Comparison of ENCODE assay signal across 36 cellular contexts in genomic region chr5:103005276-103005675, GRCh38.
"Had no signal": no experiment of that assay in that cellular context is flagged by ENCODE, and none has a peak within 500 bp of the region (broad histone marks: within the 10 kb centered on the region; RNA-seq: fewer than 3 reads in every experiment).

No MANE protein-coding gene starts in this region.

- H3K4me1 ChIP-seq: ascending aorta had no signal

- H3K9me3 Mint-ChIP-seq: activated B cell treated with CpG ODN at 0.5 μM for 24 hours; activated CD4-positive, alpha-beta memory T cell treated with anti-CD3 and anti-CD28 coated beads for 36 hours; activated CD8-positive, alpha-beta T cell treated with anti-CD3 and anti-CD28 coated beads for 36 hours; activated naive CD4-positive, alpha-beta T cell treated with anti-CD3 and anti-CD28 coated beads, Interleukin-2, amount 10 ng/mL, durations not matched to agents 7 days and 5 days; activated naive CD4-positive, alpha-beta T cell treated with anti-CD3 and anti-CD28 coated beads, Interleukin-2, amount 50 U/mL, for 24 hours; activated naive CD8-positive, alpha-beta T cell treated with anti-CD3 and anti-CD28 coated beads, Interleukin-2, amount 10 ng/mL, durations not matched to agents 7 days and 5 days; activated naive CD8-positive, alpha-beta T cell treated with anti-CD3 and anti-CD28 coated beads, Interleukin-2, amount 50 U/mL, for 24 hours; activated T-cell treated with anti-CD3 and anti-CD28 coated beads, Interleukin-2, amount 50 U/mL, for 4 hours; activated T-cell treated with anti-CD3 and anti-CD28 coated beads, Interleukin-2, amount 50 U/mL, for 72 hours; activated T-helper 1 cell treated with anti-CD3 and anti-CD28 coated beads, Interleukin-12 subunit alpha, Interleukin-12 subunit beta, Interleukin-2, Interleukin-4 antibody, amounts not matched to agents 30 ng/mL and 10 ng/mL and 1 ng/mL, durations not matched to agents 14 hours and 24 hours and 36 hours; activated T-helper 17 cell treated with anti-CD3 and anti-CD28 coated beads, Interleukin-2, amount 50 U/mL, for 72 hours; central memory CD8-positive, alpha-beta T cell; T-helper 1 cell treated with Interleukin-12 subunit alpha and Interleukin-12 subunit beta and Interleukin-4 antibody, amounts not matched to agents 30 μg/mL and 1 μg/mL, for 36 hours; T-helper 2 cell treated with Interferon-gamma antibody and Interleukin-4, amounts not matched to agents 5 μg/mL and 100 μg/mL, for 36 hours had no signal

- H3K4me1 Mint-ChIP-seq: activated B cell treated with CpG ODN at 0.5 μM for 24 hours; activated naive CD4-positive, alpha-beta T cell treated with anti-CD3 and anti-CD28 coated beads, Interleukin-2, amount 50 U/mL, for 24 hours; activated naive CD8-positive, alpha-beta T cell treated with anti-CD3 and anti-CD28 coated beads, Interleukin-2, amount 10 ng/mL, durations not matched to agents 7 days and 5 days; activated naive CD8-positive, alpha-beta T cell treated with anti-CD3 and anti-CD28 coated beads, Interleukin-2, amount 50 U/mL, for 24 hours; activated T-helper 17 cell treated with anti-CD3 and anti-CD28 coated beads, Interleukin-2, amount 50 U/mL, for 72 hours; central memory CD8-positive, alpha-beta T cell had no signal

- H3K4me3 ChIP-seq: ascending aorta, cardiac muscle cell had no signal

- H3K9me3 ChIP-seq: ascending aorta had no signal

- H3K27me3 ChIP-seq: ascending aorta, cardiac muscle cell had no signal

- DNase-seq: activated B cell treated with CpG ODN at 0.5 μM for 24 hours; activated CD4-positive, alpha-beta memory T cell treated with anti-CD3 and anti-CD28 coated beads for 36 hours; activated CD4-positive, alpha-beta T cell treated with anti-CD3 and anti-CD28 coated beads for 4 hours; activated CD4-positive, alpha-beta T cell treated with anti-CD3 and anti-CD28 coated beads, Interleukin-2, amount 10 ng/mL, durations not matched to agents 24 days and 14 days; activated CD4-positive, alpha-beta T cell treated with anti-CD3 and anti-CD28 coated beads, Interleukin-2, amount 50 U/mL, for 1 hour; activated CD4-positive, alpha-beta T cell treated with anti-CD3 and anti-CD28 coated beads, Interleukin-2, amount 50 U/mL, for 4 hours; activated CD4-positive, CD25-positive, alpha-beta regulatory T cell treated with anti-CD3 and anti-CD28 coated beads, Interleukin-2, amount 50 U/mL, for 72 hours; activated CD8-positive, alpha-beta memory T cell treated with anti-CD3 and anti-CD28 coated beads, Interleukin-2, amount 50 U/mL, for 4 hours; activated CD8-positive, alpha-beta T cell treated with anti-CD3 and anti-CD28 coated beads for 36 hours; activated effector memory CD4-positive, alpha-beta T cell treated with anti-CD3 and anti-CD28 coated beads, Interleukin-2, amount 50 U/mL, for 16 hours; activated naive CD4-positive, alpha-beta T cell treated with anti-CD3 and anti-CD28 coated beads, Interleukin-2, amount 10 ng/mL, durations not matched to agents 7 days and 5 days; activated naive CD4-positive, alpha-beta T cell treated with Interleukin-2 at 50 U/mL for 16 hours; activated naive CD8-positive, alpha-beta T cell treated with anti-CD3 and anti-CD28 coated beads, Interleukin-2, amount 10 ng/mL, durations not matched to agents 7 days and 5 days; activated naive CD8-positive, alpha-beta T cell treated with anti-CD3 and anti-CD28 coated beads, Interleukin-2, amount 50 U/mL, for 24 hours; activated T-cell treated with anti-CD3 and anti-CD28 coated beads for 4 hours; activated T-cell treated with anti-CD3 and anti-CD28 coated beads, Interleukin-2, amount 50 U/mL, for 1 hour; activated T-cell treated with anti-CD3 and anti-CD28 coated beads, Interleukin-2, amount 50 U/mL, for 4 hours; activated T-cell treated with anti-CD3 and anti-CD28 coated beads, Interleukin-2, amount 50 U/mL, for 72 hours; amygdala; anterior cingulate cortex; caudate nucleus; cerebellar nuclear complex; T-helper 1 cell; T-helper 2 cell; T-helper 9 cell had no signal

- H3K27ac Mint-ChIP-seq: activated B cell treated with CpG ODN at 0.5 μM for 24 hours; activated CD4-positive, alpha-beta memory T cell treated with anti-CD3 and anti-CD28 coated beads for 36 hours; activated CD4-positive, alpha-beta T cell treated with anti-CD3 and anti-CD28 coated beads, Interleukin-2, amount 10 ng/mL, durations not matched to agents 24 days and 14 days; activated CD8-positive, alpha-beta T cell treated with anti-CD3 and anti-CD28 coated beads for 36 hours; activated naive CD4-positive, alpha-beta T cell treated with anti-CD3 and anti-CD28 coated beads, Interleukin-2, amount 10 ng/mL, durations not matched to agents 7 days and 5 days; activated naive CD8-positive, alpha-beta T cell; activated naive CD8-positive, alpha-beta T cell treated with anti-CD3 and anti-CD28 coated beads, Interleukin-2, amount 10 ng/mL, durations not matched to agents 7 days and 5 days; activated naive CD8-positive, alpha-beta T cell treated with anti-CD3 and anti-CD28 coated beads, Interleukin-2, amount 50 U/mL, for 24 hours; activated T-cell treated with anti-CD3 and anti-CD28 coated beads, Interleukin-2, amount 50 U/mL, for 72 hours; activated T-helper 1 cell treated with anti-CD3 and anti-CD28 coated beads, Interleukin-12 subunit alpha, Interleukin-12 subunit beta, Interleukin-2, Interleukin-4 antibody, amounts not matched to agents 30 ng/mL and 10 ng/mL and 1 ng/mL, durations not matched to agents 14 hours and 24 hours and 36 hours; activated T-helper 17 cell treated with anti-CD3 and anti-CD28 coated beads, Interleukin-2, amount 50 U/mL, for 72 hours; brain; T-helper 1 cell treated with Interleukin-12 subunit alpha and Interleukin-12 subunit beta and Interleukin-4 antibody, amounts not matched to agents 30 μg/mL and 1 μg/mL, for 36 hours; T-helper 2 cell treated with Interferon-gamma antibody and Interleukin-4, amounts not matched to agents 5 μg/mL and 100 μg/mL, for 36 hours had no signal

- H3K27me3 Mint-ChIP-seq: activated B cell treated with CpG ODN at 0.5 μM for 24 hours; activated CD4-positive, alpha-beta memory T cell treated with anti-CD3 and anti-CD28 coated beads for 36 hours; activated CD4-positive, alpha-beta T cell treated with anti-CD3 and anti-CD28 coated beads, Interleukin-2, amount 10 ng/mL, durations not matched to agents 24 days and 14 days; activated CD8-positive, alpha-beta T cell treated with anti-CD3 and anti-CD28 coated beads for 36 hours; activated naive CD4-positive, alpha-beta T cell treated with anti-CD3 and anti-CD28 coated beads, Interleukin-2, amount 10 ng/mL, durations not matched to agents 7 days and 5 days; activated naive CD4-positive, alpha-beta T cell treated with anti-CD3 and anti-CD28 coated beads, Interleukin-2, amount 50 U/mL, for 24 hours; activated naive CD8-positive, alpha-beta T cell; activated naive CD8-positive, alpha-beta T cell treated with anti-CD3 and anti-CD28 coated beads, Interleukin-2, amount 10 ng/mL, durations not matched to agents 7 days and 5 days; activated naive CD8-positive, alpha-beta T cell treated with anti-CD3 and anti-CD28 coated beads, Interleukin-2, amount 50 U/mL, for 24 hours; activated T-helper 17 cell treated with anti-CD3 and anti-CD28 coated beads, Interleukin-2, amount 50 U/mL, for 72 hours; brain; central memory CD8-positive, alpha-beta T cell had no signal

- H3K4me3 Mint-ChIP-seq: activated B cell treated with CpG ODN at 0.5 μM for 24 hours; activated CD4-positive, alpha-beta memory T cell treated with anti-CD3 and anti-CD28 coated beads for 36 hours; activated CD4-positive, alpha-beta T cell treated with anti-CD3 and anti-CD28 coated beads, Interleukin-2, amount 10 ng/mL, durations not matched to agents 24 days and 14 days; activated CD8-positive, alpha-beta T cell treated with anti-CD3 and anti-CD28 coated beads for 36 hours; activated naive CD4-positive, alpha-beta T cell treated with anti-CD3 and anti-CD28 coated beads, Interleukin-2, amount 10 ng/mL, durations not matched to agents 7 days and 5 days; activated naive CD4-positive, alpha-beta T cell treated with anti-CD3 and anti-CD28 coated beads, Interleukin-2, amount 50 U/mL, for 24 hours; activated naive CD8-positive, alpha-beta T cell; activated naive CD8-positive, alpha-beta T cell treated with anti-CD3 and anti-CD28 coated beads, Interleukin-2, amount 10 ng/mL, durations not matched to agents 7 days and 5 days; activated naive CD8-positive, alpha-beta T cell treated with anti-CD3 and anti-CD28 coated beads, Interleukin-2, amount 50 U/mL, for 24 hours; activated T-cell treated with anti-CD3 and anti-CD28 coated beads, Interleukin-2, amount 50 U/mL, for 4 hours; activated T-cell treated with anti-CD3 and anti-CD28 coated beads, Interleukin-2, amount 50 U/mL, for 72 hours; activated T-helper 1 cell treated with anti-CD3 and anti-CD28 coated beads, Interleukin-12 subunit alpha, Interleukin-12 subunit beta, Interleukin-2, Interleukin-4 antibody, amounts not matched to agents 30 ng/mL and 10 ng/mL and 1 ng/mL, durations not matched to agents 14 hours and 24 hours and 36 hours; activated T-helper 17 cell treated with anti-CD3 and anti-CD28 coated beads, Interleukin-2, amount 50 U/mL, for 72 hours; brain; central memory CD8-positive, alpha-beta T cell; T-helper 1 cell treated with Interleukin-12 subunit alpha and Interleukin-12 subunit beta and Interleukin-4 antibody, amounts not matched to agents 30 μg/mL and 1 μg/mL, for 36 hours; T-helper 2 cell treated with Interferon-gamma antibody and Interleukin-4, amounts not matched to agents 5 μg/mL and 100 μg/mL, for 36 hours had no signal

- H3K27ac ChIP-seq: ascending aorta, cardiac muscle cell, VCaP had no signal
